ENCODE assay signal across 29 cellular contexts in genomic region chr15:83659011-83659811, GRCh38. TPM values are rescaled to one million over a fixed set of nuclear protein-coding genes. Genes with fewer than 3 reads are reported as not detected.
DNase-seq lines count a peak whose midpoint lies in the region; ATAC-seq and TF ChIP-seq lines count a peak whose summit lies in the region.
"Had no signal": no experiment of that assay in that cellular context is flagged by ENCODE, and none has a peak within 500 bp of the region (broad histone marks: within the 10 kb centered on the region; RNA-seq: fewer than 3 reads in every experiment).

No MANE protein-coding gene starts in this region.

- H3K27me3 Mint-ChIP-seq in activated CD4-positive, alpha-beta T cell treated with anti-CD3 and anti-CD28 coated beads, Interleukin-2, amount 10 ng/mL, durations not matched to agents 24 days and 14 days, result peaks cover 15% of the 10 kb centered on the region

- intact Hi-C loops in activated CD4-positive, alpha-beta T cell treated with anti-CD3 and anti-CD28 coated beads, Interleukin-2, amount 10 ng/mL, durations not matched to agents 24 days and 14 days (cut with micrococcal nuclease), result no loop called here
- intact Hi-C loops in breast epithelium (cut with DNase I; ENCODE audit: low total_unique reads), result no loop called here

- TF ChIP-seq RAD21 in liver (IDR thresholded peaks at IDR 0.05), result peak in 1 of 2 donors; percentile 3

- H3K36me3 ChIP-seq in liver (ENCODE audit: control insufficient read depth in 4 of 4, insufficient read depth in 3 of 4, low read depth in 1 of 4, low read length in 3 of 4) (peaks cover 0 to 2% (median under 1%) of the 10 kb centered on the region in 4 donors), skeletal muscle tissue (ENCODE audit: control insufficient read depth in 3 of 3, insufficient read depth in 3 of 3, low read length in 3 of 3) (no peaks in the 10 kb centered on the region), Karpas-422 (ENCODE audit: insufficient read depth, low read length) (no peaks in the 10 kb centered on the region), breast epithelium (no peaks in the 10 kb centered on the region)
- H3K36me3 ChIP-seq: brain microvascular endothelial cell, MG63, neutrophil, thyroid gland had no signal

- no peaks in the 10 kb centered on the region for H4K20me1 ChIP-seq in Karpas-422 (ENCODE audit: insufficient read depth, low read depth, low read length)

- no peaks in the 10 kb centered on the region for H3K4me1 Mint-ChIP-seq in activated CD4-positive, alpha-beta T cell treated with anti-CD3 and anti-CD28 coated beads, Interleukin-2, amount 10 ng/mL, durations not matched to agents 24 days and 14 days
- H3K4me1 Mint-ChIP-seq: activated B cell treated with CpG ODN at 0.5 μM for 24 hours; CD8-positive, alpha-beta memory T cell; endodermal cell; stimulated activated naive B cell treated with anti-CD40 and anti-IgM and Interleukin-4, amounts not matched to agents 10 μg/mL and 1 μg/mL and 100 μg/mL, for 72 hours had no signal

- no peaks in the 10 kb centered on the region for H3K9me3 Mint-ChIP-seq in activated CD4-positive, alpha-beta T cell treated with anti-CD3 and anti-CD28 coated beads, Interleukin-2, amount 10 ng/mL, durations not matched to agents 24 days and 14 days
- H3K9me3 Mint-ChIP-seq: activated B cell treated with CpG ODN at 0.5 μM for 24 hours; activated T-helper 2 cell treated with anti-CD3 and anti-CD28 coated beads, Interferon-gamma antibody, Interleukin-2, Interleukin-4, amounts not matched to agents 10 μg/mL and 5 μg/mL and 100 μg/mL, durations not matched to agents 14 hours and 24 hours and 36 hours; endodermal cell had no signal

- no peaks in the 10 kb centered on the region for H3K36me3 Mint-ChIP-seq in activated CD4-positive, alpha-beta T cell treated with anti-CD3 and anti-CD28 coated beads, Interleukin-2, amount 10 ng/mL, durations not matched to agents 24 days and 14 days (ENCODE audit: low read depth)
- H3K36me3 Mint-ChIP-seq: CD8-positive, alpha-beta memory T cell; stimulated activated naive B cell treated with anti-CD40 and anti-IgM and Interleukin-4, amounts not matched to agents 10 μg/mL and 1 μg/mL and 100 μg/mL, for 72 hours had no signal

- no peak overlapping the region for H3K4me3 Mint-ChIP-seq in activated CD4-positive, alpha-beta T cell treated with anti-CD3 and anti-CD28 coated beads, Interleukin-2, amount 10 ng/mL, durations not matched to agents 24 days and 14 days
- H3K4me3 Mint-ChIP-seq: activated B cell treated with CpG ODN at 0.5 μM for 24 hours; CD8-positive, alpha-beta memory T cell; endodermal cell; stimulated activated naive B cell treated with anti-CD40 and anti-IgM and Interleukin-4, amounts not matched to agents 10 μg/mL and 1 μg/mL and 100 μg/mL, for 72 hours had no signal

- WGBS in liver, result 53% methylated on average over 6 of the region's 6 CpGs

- no peaks in the 10 kb centered on the region for H3K9me2 ChIP-seq in Karpas-422 (replicated peaks; ENCODE audit: insufficient read depth, low read length)

- H3K4me1 ChIP-seq in liver (ENCODE audit: control insufficient read depth in 4 of 4, insufficient read depth in 4 of 4, low read length in 3 of 4) (peaks cover 10 to 44% (median 35%) of the 10 kb centered on the region in 4 donors), skeletal muscle tissue (ENCODE audit: control insufficient read depth in 3 of 3, insufficient read depth in 3 of 3, low read length in 3 of 3) (peaks cover 5 to 7% (median 6%) of the 10 kb centered on the region in 3 donors), Karpas-422 (ENCODE audit: low read length) (no peaks in the 10 kb centered on the region), breast epithelium (no peaks in the 10 kb centered on the region)

- H3K4me3 ChIP-seq in liver (ENCODE audit: low read depth in 1 of 3, low read length in 3 of 3) (no peak overlapping the region), skeletal muscle tissue (ENCODE audit: low read length in 3 of 3) (no peak overlapping the region), Karpas-422 (ENCODE audit: low read length) (no peak overlapping the region), breast epithelium (no peak overlapping the region)
- H3K4me3 ChIP-seq: coronary artery, MG63, PC-9, thyroid gland had no signal

- no peak overlapping the region for H3K27ac Mint-ChIP-seq in activated CD4-positive, alpha-beta T cell treated with anti-CD3 and anti-CD28 coated beads, Interleukin-2, amount 10 ng/mL, durations not matched to agents 24 days and 14 days
- H3K27ac Mint-ChIP-seq: activated B cell treated with CpG ODN at 0.5 μM for 24 hours; activated T-helper 2 cell treated with anti-CD3 and anti-CD28 coated beads, Interferon-gamma antibody, Interleukin-2, Interleukin-4, amounts not matched to agents 10 μg/mL and 5 μg/mL and 100 μg/mL, durations not matched to agents 14 hours and 24 hours and 36 hours; endodermal cell; stimulated activated naive B cell treated with anti-CD40 and anti-IgM and Interleukin-4, amounts not matched to agents 10 μg/mL and 1 μg/mL and 100 μg/mL, for 72 hours had no signal

- peak; percentile 24 for DNase-seq in activated CD4-positive, alpha-beta T cell treated with anti-CD3 and anti-CD28 coated beads, Interleukin-2, amount 10 ng/mL, durations not matched to agents 24 days and 14 days
- DNase-seq in activated CD4-positive, alpha-beta T cell treated with anti-CD3 and anti-CD28 coated beads for 4 hours, result no peak
- no peak for DNase-seq in COLO829 (ENCODE audit: low spot score)
- no peak for DNase-seq in Karpas-422
- DNase-seq in breast epithelium (ENCODE audit: low spot score in 2 of 2), result no peak
- DNase-seq: 8988T; activated B cell treated with CpG ODN at 0.5 μM for 24 hours; activated CD4-positive, alpha-beta T cell treated with anti-CD3 and anti-CD28 coated beads, Interleukin-2, amount 50 U/mL, for 48 hours; activated CD8-positive, alpha-beta memory T cell treated with anti-CD3 and anti-CD28 coated beads, Interleukin-2, amount 50 U/mL, for 48 hours; brain microvascular endothelial cell; CD8-positive, alpha-beta memory T cell; DMS53; endodermal cell; islet precursor cell; mammary epithelial cell; MG63; NCI-H1436; NCI-H524; PC-9; stimulated activated CD4-positive, alpha-beta T cell treated with anti-CD3 and anti-CD28 coated beads, Interleukin-12 subunit alpha, Interleukin-12 subunit beta, amount 100 ng/mL, for 4 hours; stimulated activated CD4-positive, alpha-beta T cell treated with anti-CD3 and anti-CD28 coated beads, Interleukin-4, amount 100 ng/mL, for 24 hours; stimulated activated naive B cell treated with anti-CD40 and anti-IgM and Interleukin-4, amounts not matched to agents 10 μg/mL and 1 μg/mL and 100 μg/mL, for 72 hours had no signal

- H3K9me3 ChIP-seq in liver (ENCODE audit: control insufficient read depth in 4 of 4, low read length in 3 of 4) (no peaks in the 10 kb centered on the region), skeletal muscle tissue (ENCODE audit: control insufficient read depth in 3 of 3, low read length in 3 of 3) (peaks cover 0 to 3% (median 0%) of the 10 kb centered on the region in 3 donors), Karpas-422 (ENCODE audit: low read length) (no peaks in the 10 kb centered on the region), breast epithelium (no peaks in the 10 kb centered on the region)
- H3K9me3 ChIP-seq: MG63, neutrophil, thyroid gland had no signal

- H3K9ac ChIP-seq in liver (ENCODE audit: low read depth in 1 of 2, low read length in 2 of 2) (no peak overlapping the region), skeletal muscle tissue (ENCODE audit: low read depth in 1 of 3, low read length in 3 of 3) (no peak overlapping the region), Karpas-422 (ENCODE audit: low read length) (no peak overlapping the region)

- H3K4me2 ChIP-seq in Karpas-422 (ENCODE audit: low read depth, low read length, poor library complexity, severe bottlenecking), result no peak overlapping the region
- H3K4me2 ChIP-seq: PC-9 had no signal

- TF ChIP-seq POLR2A in breast epithelium (IDR thresholded peaks at IDR 0.05), result no peak

- TF ChIP-seq CTCF in liver (IDR thresholded peaks at IDR 0.05; ENCODE audit: low read depth, low read length, missing input control), result no peak
- no peak for TF ChIP-seq CTCF in breast epithelium (IDR thresholded peaks at IDR 0.05)

- no peak for ATAC-seq in GM19328 (IDR thresholded peaks at IDR 0.05; ENCODE audit: unreplicated experiment)
- ATAC-seq: stimulated activated naive B cell treated with anti-CD40 and anti-IgM and Interleukin-4, amounts not matched to agents 10 μg/mL and 1 μg/mL and 100 μg/mL, for 72 hours had no signal

- peak overlapping the region in 1 of 2 donors; percentile 66 for H3K27ac ChIP-seq in liver (ENCODE audit: low read depth in 1 of 2, low read length in 2 of 2)
- H3K27ac ChIP-seq in skeletal muscle tissue (ENCODE audit: low read depth, low read length), result peak overlapping the region; percentile 40
- H3K27ac ChIP-seq in Karpas-422 (ENCODE audit: low read length), result no peak overlapping the region
- H3K27ac ChIP-seq in breast epithelium, result no peak overlapping the region
- H3K27ac ChIP-seq: brain microvascular endothelial cell, neutrophil, PC-9, thyroid gland had no signal

- H3K27me3 ChIP-seq in liver (ENCODE audit: control insufficient read depth in 4 of 4, insufficient read depth in 4 of 4, low read length in 3 of 4) (no peaks in the 10 kb centered on the region), skeletal muscle tissue (ENCODE audit: control insufficient read depth in 3 of 3, insufficient read depth in 3 of 3, low read length in 3 of 3) (peaks cover 5 to 14% (median 12%) of the 10 kb centered on the region in 3 donors), Karpas-422 (ENCODE audit: low read length) (no peaks in the 10 kb centered on the region), breast epithelium (peaks cover 0 to 19% of the 10 kb centered on the region in 2 donors)
- H3K27me3 ChIP-seq: thyroid gland had no signal

- no peak overlapping the region for H2AFZ ChIP-seq in Karpas-422 (ENCODE audit: low read length)
- H2AFZ ChIP-seq: PC-9 had no signal

- no peaks in the 10 kb centered on the region for H3K79me2 ChIP-seq in Karpas-422 (ENCODE audit: low read length)

TF ChIP-seq in liver, 16 proteins besides CTCF, POLR2A, EP300 and RAD21 (continues in another document):
- TF ChIP-seq TAF1 (conservative IDR thresholded peaks at IDR 0.05), result no peak

RNA-seq across cellular contexts. Expression of gene ADAMTSL3, which starts 5.3 kb away (rescaled TPM):
- not detected in 2 replicates for total RNA-seq in activated CD4-positive, alpha-beta T cell treated with anti-CD3 and anti-CD28 coated beads, Interleukin-2, amount 10 ng/mL, durations not matched to agents 24 days and 14 days
- total RNA-seq in liver (10 to 100 TPM in 1 of 2 donors, 1 to 10 TPM in 1; 7.1 to 19.0 TPM), skeletal muscle tissue (43.3 TPM), breast epithelium (1 to 10 TPM; 1.8 to 3.9 (median 2.7) TPM)
- polyA plus RNA-seq in liver, result 1 to 10 TPM; 3.5 to 8.8 TPM
- not detected in 2 replicates for total RNA-seq in Karpas-422 (2014; rRNA removed; shearing (Covaris generic); ENCODE audit: low replicate concordance)
- total RNA-seq: activated B cell treated with CpG ODN at 0.5 μM for 24 hours; CD8-positive, alpha-beta memory T cell had no signal
- polyA plus RNA-seq: CD8-positive, alpha-beta memory T cell had no signal
